In genomic region chr12:26000883-26001282, GRCh38 we compare ENCODE assay signal across 22 cellular contexts.
"Had no signal": no experiment of that assay in that cellular context is flagged by ENCODE, and none has a peak within 500 bp of the region (broad histone marks: within the 10 kb centered on the region; RNA-seq: fewer than 3 reads in every experiment).

No MANE protein-coding gene starts in this region.

- H3K27ac Mint-ChIP-seq: IgD-negative memory B cell had no signal

- H3K9me3 ChIP-seq: SJCRH30 had no signal

- DNase-seq: Kasumi-1, MM.1S, NCI-H1092 treated with DMSO at 0.1 percent for 48 hours, NCI-H1436, NCI-H187, NCI-H2029, NCI-H2081 treated with DMSO at 0.1 percent for 48 hours, NCI-H2171, NCI-H226, NCI-H446, NCI-H510A, NCI-H524 treated with DMSO at 0.1 percent for 48 hours, NCI-H69, NCI-H774, SHP77 treated with DMSO at 0.1 percent for 48 hours, SJCRH30 had no signal

- H3K4me3 Mint-ChIP-seq: IgD-negative memory B cell had no signal

- ATAC-seq: K562, SK-N-SH treated with all-trans-retinoic acid at 6 μM for 48 hours had no signal

- H3K27me3 ChIP-seq: SJCRH30 had no signal

- H3K36me3 ChIP-seq: SJCRH30 had no signal

- H3K4me3 ChIP-seq: K562, SJCRH30 had no signal

- H3K27ac ChIP-seq: HL-60, KMS-11, RWPE1, SJCRH30 had no signal
